ENCODE assay signal across 33 cellular contexts in the genomic region with DNA sequence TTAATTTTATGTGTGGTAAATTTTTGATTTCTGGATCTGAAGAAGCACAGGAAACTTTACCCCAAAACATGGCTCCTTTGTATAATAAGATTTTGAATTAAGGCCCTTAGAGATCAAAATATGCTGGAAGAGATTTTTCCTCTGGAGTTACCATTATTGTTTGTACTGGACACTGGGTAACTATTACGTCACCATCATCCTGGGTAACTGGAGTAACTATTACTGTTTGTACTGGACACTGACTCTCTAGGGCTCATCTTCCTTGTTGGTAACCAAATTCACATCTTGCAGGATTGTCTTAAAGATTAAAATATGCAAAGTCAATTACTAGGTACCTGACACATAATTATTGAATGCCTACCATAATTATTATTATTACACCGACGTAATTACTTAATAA.
"Had no signal": no experiment of that assay in that cellular context is flagged by ENCODE, and none has a peak within 500 bp of the region (broad histone marks: within the 10 kb centered on the region; RNA-seq: fewer than 3 reads in every experiment).

No MANE protein-coding gene starts in this region.

- H3K36me3 ChIP-seq: adrenal gland, ascending aorta, brain microvascular endothelial cell, breast epithelium, cardiac muscle cell had no signal

- H3K9me3 ChIP-seq: adrenal gland, ascending aorta, body of pancreas, breast epithelium had no signal

- DNase-seq: activated effector memory CD4-positive, alpha-beta T cell treated with anti-CD3 and anti-CD28 coated beads, Interleukin-2, amount 50 U/mL, for 16 hours; activated effector memory CD4-positive, alpha-beta T cell treated with Interleukin-2 at 50 U/mL for 16 hours; activated gamma-delta T cell; activated gamma-delta T cell treated with Interleukin-2 at 50 U/mL for 16 hours; activated naive CD4-positive, alpha-beta T cell; activated naive CD4-positive, alpha-beta T cell treated with anti-CD3 and anti-CD28 coated beads for 36 hours; activated naive CD4-positive, alpha-beta T cell treated with anti-CD3 and anti-CD28 coated beads, Interleukin-2, amount 10 ng/mL, durations not matched to agents 7 days and 5 days; activated naive CD4-positive, alpha-beta T cell treated with anti-CD3 and anti-CD28 coated beads, Interleukin-2, amount 50 U/mL, for 16 hours; activated naive CD4-positive, alpha-beta T cell treated with Interleukin-2 at 50 U/mL for 16 hours; activated naive CD8-positive, alpha-beta T cell treated with anti-CD3 and anti-CD28 coated beads for 36 hours; activated naive CD8-positive, alpha-beta T cell treated with anti-CD3 and anti-CD28 coated beads, Interleukin-2, amount 10 ng/mL, durations not matched to agents 7 days and 5 days; activated naive CD8-positive, alpha-beta T cell treated with anti-CD3 and anti-CD28 coated beads, Interleukin-2, amount 50 U/mL, for 24 hours; activated T-cell treated with anti-CD3 and anti-CD28 coated beads, Interleukin-2, amount 50 U/mL, for 24 hours; activated T-cell treated with anti-CD3 and anti-CD28 coated beads, Interleukin-2, amount 50 U/mL, for 4 hours; activated T-cell treated with anti-CD3 and anti-CD28 coated beads, Interleukin-2, amount 50 U/mL, for 48 hours; activated T-cell treated with anti-CD3 and anti-CD28 coated beads, Interleukin-2, amount 50 U/mL, for 72 hours; adrenal gland; amniotic stem cell; amygdala; anterior cingulate cortex; aorta; body of pancreas; brain microvascular endothelial cell; caudate nucleus; central memory CD4-positive, alpha-beta T cell; cerebellar nuclear complex had no signal

- H3K27ac ChIP-seq: adrenal gland, ascending aorta, body of pancreas, brain microvascular endothelial cell, breast epithelium, cardiac muscle cell had no signal

- H3K4me3 ChIP-seq: adrenal gland, ascending aorta, body of pancreas, breast epithelium, cardiac muscle cell had no signal

- H3K4me1 ChIP-seq: adrenal gland, ascending aorta, body of pancreas, breast epithelium had no signal

- H3K27me3 ChIP-seq: adrenal gland, ascending aorta, body of pancreas, brain microvascular endothelial cell, breast epithelium, cardiac muscle cell had no signal

- ATAC-seq: activated naive CD4-positive, alpha-beta T cell treated with anti-CD3 and anti-CD28 coated beads, Interleukin-2, amount 50 U/mL, for 72 hours; activated naive CD8-positive, alpha-beta T cell treated with anti-CD3 and anti-CD28 coated beads, Interleukin-2, amount 50 U/mL, for 24 hours; activated T-cell treated with anti-CD3 and anti-CD28 coated beads, Interleukin-2, amount 50 U/mL, for 4 hours; activated T-cell treated with anti-CD3 and anti-CD28 coated beads, Interleukin-2, amount 50 U/mL, for 72 hours; activated T-helper 17 cell treated with anti-CD3 and anti-CD28 coated beads, Interleukin-2, amount 50 U/mL, for 72 hours; body of pancreas had no signal

- FAIRE-seq: astrocyte, bronchial epithelial cell had no signal
